In genomic region chr2:51620830-51621229, GRCh38 we compare ENCODE assay signal across 29 cellular contexts.
DNase-seq lines count a peak whose midpoint lies in the region; ATAC-seq, FAIRE-seq and TF ChIP-seq lines count a peak whose summit lies in the region.
"Had no signal": no experiment of that assay in that cellular context is flagged by ENCODE, and none has a peak within 500 bp of the region (broad histone marks: within the 10 kb centered on the region; RNA-seq: fewer than 3 reads in every experiment).

No MANE protein-coding gene starts in this region.

- intact Hi-C loops in IMR-90 (cut with micrococcal nuclease) = no loop called here
- intact Hi-C loops in Caco-2 (cut with micrococcal nuclease; ENCODE audit: unreplicated experiment) = no loop called here
- intact Hi-C loops in ascending aorta (cut with DNase I) = no loop called here

- CTCF ChIA-PET in IMR-90 (lab: Yijun Ruan, JAX) (no interaction called here), Caco-2 (lab: Charles Lee) (no interaction called here)

- no peak overlapping the region for H3K4me3 Mint-ChIP-seq in Caco-2 (ENCODE audit: unreplicated experiment)
- H3K4me3 Mint-ChIP-seq: activated CD4-positive, alpha-beta memory T cell treated with anti-CD3 and anti-CD28 coated beads, Interleukin-2, amount 10 ng/mL, durations not matched to agents 7 days and 5 days; activated naive CD4-positive, alpha-beta T cell treated with anti-CD3 and anti-CD28 coated beads for 36 hours; activated T-helper 1 cell treated with anti-CD3 and anti-CD28 coated beads, Interleukin-12 subunit alpha, Interleukin-12 subunit beta, Interleukin-2, Interleukin-4 antibody, amounts not matched to agents 30 ng/mL and 10 ng/mL and 1 ng/mL, durations not matched to agents 14 hours and 24 hours and 36 hours; naive thymus-derived CD4-positive, alpha-beta T cell had no signal

- no peaks in the 10 kb centered on the region for H3K79me2 ChIP-seq in mesendoderm (ENCODE audit: control insufficient read depth, insufficient read depth, low read length)

- H3K4me1 ChIP-seq in IMR-90 (ENCODE audit: control insufficient read depth, insufficient read depth, low read length) (peaks cover 4% of the 10 kb centered on the region), mesendoderm (ENCODE audit: control insufficient read depth, low read depth, low read length) (no peaks in the 10 kb centered on the region), Caco-2 (no peaks in the 10 kb centered on the region), ascending aorta (no peaks in the 10 kb centered on the region)
- H3K4me1 ChIP-seq: adrenal gland, BLaER1, heart right ventricle, lower lobe of right lung, SJSA1, stomach, uterus had no signal

- H2AK5ac ChIP-seq in IMR-90 (ENCODE audit: low read depth, low read length) (no peak overlapping the region), mesendoderm (ENCODE audit: low read length) (no peak overlapping the region)

- H3K27ac Mint-ChIP-seq in Caco-2 (ENCODE audit: unreplicated experiment) = no peak overlapping the region
- H3K27ac Mint-ChIP-seq: activated CD4-positive, alpha-beta memory T cell treated with anti-CD3 and anti-CD28 coated beads, Interleukin-2, amount 10 ng/mL, durations not matched to agents 7 days and 5 days; activated naive CD4-positive, alpha-beta T cell treated with anti-CD3 and anti-CD28 coated beads for 36 hours; activated T-helper 1 cell treated with anti-CD3 and anti-CD28 coated beads, Interleukin-12 subunit alpha, Interleukin-12 subunit beta, Interleukin-2, Interleukin-4 antibody, amounts not matched to agents 30 ng/mL and 10 ng/mL and 1 ng/mL, durations not matched to agents 14 hours and 24 hours and 36 hours; naive thymus-derived CD4-positive, alpha-beta T cell; progenitor cell of endocrine pancreas had no signal

- POLR2A ChIA-PET in IMR-90 (lab: Charles Lee; ENCODE audit: unreplicated experiment) = no interaction called here
- POLR2A ChIA-PET in Caco-2 (lab: Charles Lee) = no interaction called here

- H3K18ac ChIP-seq in IMR-90 (ENCODE audit: low read depth, low read length) = no peak overlapping the region; the same call in 1 of the 2 replicates
- no peak overlapping the region for H3K18ac ChIP-seq in mesendoderm (ENCODE audit: low read length)

- ATAC-seq in IMR-90 (ENCODE audit: low read depth) = peak; percentile 21; the same call in 1 of the 2 replicates
- ATAC-seq in HG03280 (IDR thresholded peaks at IDR 0.05; ENCODE audit: unreplicated experiment) = no peak
- ATAC-seq: heart right ventricle; lower lobe of right lung; naive thymus-derived CD4-positive, alpha-beta T cell; sciatic nerve had no signal

- H3K27ac ChIP-seq in IMR-90 (ENCODE audit: insufficient read depth, low read length) (no peak overlapping the region), mesendoderm (ENCODE audit: low read depth, low read length) (no peak overlapping the region), ascending aorta (no peak overlapping the region)
- H3K27ac ChIP-seq: adrenal gland, BLaER1, heart right ventricle, lower lobe of right lung, neutrophil, SJSA1, stomach, uterus had no signal

- H2BK120ac ChIP-seq in IMR-90 (ENCODE audit: low read depth, low read length) = no peak overlapping the region
- no peak overlapping the region for H2BK120ac ChIP-seq in mesendoderm (ENCODE audit: low read depth, low read length)

- no CpG with 5 or more reads among the region's 1 CpG for WGBS in IMR-90 (ENCODE audit: extremely low coverage in 2 of 2, insufficient read length in 1 of 2), 2 experiments
- no CpG with 5 or more reads among the region's 1 CpG for WGBS in mesendoderm (ENCODE audit: extremely low coverage, insufficient coverage, low lambda C conversion rate)

- H4K5ac ChIP-seq in IMR-90 (ENCODE audit: low read depth, low read length) = peak overlapping the region; percentile 13; the same call in 1 of the 2 replicates
- H4K5ac ChIP-seq in mesendoderm (ENCODE audit: low read length) = no peak overlapping the region

- H3K23ac ChIP-seq in IMR-90 (ENCODE audit: low read depth, low read length) = no peak overlapping the region
- no peak overlapping the region for H3K23ac ChIP-seq in mesendoderm (ENCODE audit: low read length)

- no peak overlapping the region for H2AFZ ChIP-seq in IMR-90 (replicated peaks; ENCODE audit: low read length, poor library complexity)

- dilution Hi-C loops in IMR-90 (cut with HindIII; ENCODE audit: low sequenced_read_pairs, unreplicated experiment) = no loop called here

- H3K56ac ChIP-seq in IMR-90 (ENCODE audit: extremely low read depth, insufficient read depth, low read length) = no peak overlapping the region
- no peak overlapping the region for H3K56ac ChIP-seq in mesendoderm (ENCODE audit: low read length)

- H3K14ac ChIP-seq in IMR-90 (replicated peaks; ENCODE audit: low read depth, low read length) = no peak overlapping the region

- no peak overlapping the region for H2BK15ac ChIP-seq in IMR-90 (ENCODE audit: low read depth, low read length)
- H2BK15ac ChIP-seq in mesendoderm (replicated peaks; ENCODE audit: low read depth) = no peak overlapping the region

- H2BK5ac ChIP-seq in IMR-90 (ENCODE audit: low read depth, low read length, poor library complexity, severe bottlenecking) (no peak overlapping the region), mesendoderm (ENCODE audit: low read length) (no peak overlapping the region)

- H4K91ac ChIP-seq in IMR-90 (ENCODE audit: insufficient read depth, low read depth, low read length) = no peak overlapping the region; the same call in 1 of the 2 replicates

- H3K4ac ChIP-seq in IMR-90 (ENCODE audit: low read depth, low read length) (no peak overlapping the region), mesendoderm (ENCODE audit: low read depth, low read length) (no peak overlapping the region)

- H3K27me3 Mint-ChIP-seq in Caco-2 (ENCODE audit: insufficient read depth, unreplicated experiment) = no peaks in the 10 kb centered on the region
- H3K27me3 Mint-ChIP-seq: activated CD4-positive, alpha-beta memory T cell treated with anti-CD3 and anti-CD28 coated beads, Interleukin-2, amount 10 ng/mL, durations not matched to agents 7 days and 5 days; naive thymus-derived CD4-positive, alpha-beta T cell had no signal

- no peaks in the 10 kb centered on the region for H3K27me3 ChIP-seq in IMR-90 (ENCODE audit: control insufficient read depth, insufficient read depth, low read length)
- no peaks in the 10 kb centered on the region for H3K27me3 ChIP-seq in bronchial epithelial cell (ENCODE audit: control insufficient read depth, insufficient read depth, low read length)
- no peaks in the 10 kb centered on the region for H3K27me3 ChIP-seq in mesendoderm (ENCODE audit: insufficient read depth, low read length, poor library complexity)
- no peaks in the 10 kb centered on the region for H3K27me3 ChIP-seq in Caco-2 (replicated peaks; ENCODE audit: control insufficient read depth, insufficient read depth, low read length)
- H3K27me3 ChIP-seq in ascending aorta = no peaks in the 10 kb centered on the region
- H3K27me3 ChIP-seq: adrenal gland, BLaER1, heart right ventricle, neutrophil, SJSA1, stomach, uterus had no signal

- no peak overlapping the region for H2BK20ac ChIP-seq in IMR-90 (ENCODE audit: low read depth, low read length)

- no peak overlapping the region for H2AK9ac ChIP-seq in IMR-90 (replicated peaks; ENCODE audit: low read depth, low read length, poor library complexity)

- H3K9me3 Mint-ChIP-seq in Caco-2 (ENCODE audit: unreplicated experiment) = peaks cover 10% of the 10 kb centered on the region

- H3K79me1 ChIP-seq in IMR-90 (ENCODE audit: low read depth in 1 of 2, low read length in 2 of 2) = no peaks in the 10 kb centered on the region
- no peaks in the 10 kb centered on the region for H3K79me1 ChIP-seq in mesendoderm (ENCODE audit: low read length)

- TF ChIP-seq CTCF in IMR-90 (conservative IDR thresholded peaks at IDR 0.05; ENCODE audit: low read depth, low read length) = no peak
- TF ChIP-seq CTCF in bronchial epithelial cell (IDR thresholded peaks at IDR 0.05; ENCODE audit: insufficient read depth, low read length, severe bottlenecking) = no peak
- TF ChIP-seq CTCF in Caco-2 (IDR thresholded peaks at IDR 0.05; ENCODE audit: insufficient read depth in 1 of 2, low read depth in 1 of 2, low read length in 1 of 2, severe bottlenecking in 1 of 2, unreplicated experiment in 1 of 2) = no peak
- TF ChIP-seq CTCF in ascending aorta (IDR thresholded peaks at IDR 0.05) = no peak

- H3K4me3 ChIP-seq in IMR-90 (ENCODE audit: insufficient read depth, low read depth, low read length) = no peak overlapping the region
- no peak overlapping the region for H3K4me3 ChIP-seq in bronchial epithelial cell (ENCODE audit: low read depth, low read length)
- H3K4me3 ChIP-seq in mesendoderm (ENCODE audit: low read length) = no peak overlapping the region
- H3K4me3 ChIP-seq in Caco-2 (ENCODE audit: low read depth, low read length) = no peak overlapping the region
- H3K4me3 ChIP-seq in ascending aorta = no peak overlapping the region
- H3K4me3 ChIP-seq: adrenal gland, BLaER1, heart right ventricle, lower lobe of right lung, SJSA1, stomach, uterus had no signal

- H3K4me2 ChIP-seq in IMR-90 (ENCODE audit: low read depth, low read length) (no peak overlapping the region; the same call in 1 of the 2 replicates), mesendoderm (ENCODE audit: low read length) (no peak overlapping the region)
- H3K4me2 ChIP-seq: BLaER1 had no signal

- no peaks in the 10 kb centered on the region for H3K9me1 ChIP-seq in IMR-90 (ENCODE audit: insufficient read depth, low read length)

- no peak overlapping the region for H3K9ac ChIP-seq in IMR-90 (ENCODE audit: low read depth, low read length)
- H3K9ac ChIP-seq in mesendoderm (ENCODE audit: low read length) = no peak overlapping the region
- H3K9ac ChIP-seq: BLaER1 had no signal

- FAIRE-seq in H54 (lab: Jason Lieb, UNC) (peak; percentile 58), bronchial epithelial cell (lab: Jason Lieb, UNC) (no peak)
- FAIRE-seq: GM12892 had no signal

- H3K36me3 ChIP-seq in IMR-90 (ENCODE audit: control insufficient read depth, insufficient read depth, low read length) (no peaks in the 10 kb centered on the region), bronchial epithelial cell (ENCODE audit: control insufficient read depth, insufficient read depth, low read length) (no peaks in the 10 kb centered on the region), mesendoderm (ENCODE audit: control insufficient read depth, insufficient read depth, low read length) (no peaks in the 10 kb centered on the region), Caco-2 (ENCODE audit: control insufficient read depth, insufficient read depth, low read length) (no peaks in the 10 kb centered on the region), ascending aorta (no peaks in the 10 kb centered on the region)
- H3K36me3 ChIP-seq: adrenal gland, BLaER1, heart right ventricle, lower lobe of right lung, neutrophil, SJSA1, stomach, uterus had no signal

- H3K4me1 Mint-ChIP-seq in Caco-2 (ENCODE audit: low read depth, unreplicated experiment) = no peaks in the 10 kb centered on the region
- H3K4me1 Mint-ChIP-seq: activated CD4-positive, alpha-beta memory T cell treated with anti-CD3 and anti-CD28 coated beads, Interleukin-2, amount 10 ng/mL, durations not matched to agents 7 days and 5 days; naive thymus-derived CD4-positive, alpha-beta T cell had no signal

- H4K8ac ChIP-seq in IMR-90 (ENCODE audit: low read depth in 2 of 2, low read length in 2 of 2) (no peak overlapping the region), mesendoderm (ENCODE audit: low read depth, low read length) (no peak overlapping the region)

- in situ Hi-C loops in IMR-90 (cut with MboI; ENCODE audit: low sequenced_read_pairs) = no loop called here

- no peaks in the 10 kb centered on the region for H3K36me3 Mint-ChIP-seq in Caco-2 (ENCODE audit: insufficient read depth, unreplicated experiment)
- H3K36me3 Mint-ChIP-seq: naive thymus-derived CD4-positive, alpha-beta T cell had no signal

- DNase-seq in H54 (ENCODE audit: insufficient read length, low spot score) (no peak), IMR-90 (peak; percentile 45), bronchial epithelial cell (ENCODE audit: low read depth) (peak; percentile 18), mesendoderm (peak; percentile 17), Caco-2 (no peak), ascending aorta (ENCODE audit: low spot score in 2 of 2) (no peak)
- DNase-seq: activated CD4-positive, alpha-beta memory T cell treated with anti-CD3 and anti-CD28 coated beads, Interleukin-2, amount 10 ng/mL, durations not matched to agents 7 days and 5 days; activated CD8-positive, alpha-beta memory T cell treated with anti-CD3 and anti-CD28 coated beads, Interleukin-2, amount 50 U/mL, for 4 hours; activated naive CD4-positive, alpha-beta T cell treated with anti-CD3 and anti-CD28 coated beads for 36 hours; adrenal gland; caudate nucleus; DMS53; heart right ventricle; lower lobe of right lung; MV-4-11; naive thymus-derived CD4-positive, alpha-beta T cell; NCI-H1436 treated with DMSO at 0.1 percent for 48 hours; stimulated activated CD4-positive, alpha-beta T cell treated with anti-CD3 and anti-CD28 coated beads, Interleukin-2, amount 100 ng/mL, for 48 hours; stomach; T-helper 9 cell; uterus had no signal

- no peak for TF ChIP-seq POLR2A in H54 (IDR thresholded peaks at IDR 0.05; ENCODE audit: low read depth, low read length)
- TF ChIP-seq POLR2A in IMR-90 (IDR thresholded peaks at IDR 0.05; ENCODE audit: low read depth, low read length) = no peak

- no peaks in the 10 kb centered on the region for H4K20me1 ChIP-seq in IMR-90 (ENCODE audit: insufficient read depth, low read length)
- H4K20me1 ChIP-seq: BLaER1 had no signal

- BruUV-seq in IMR-90 (replicated peaks; lab: Mats Ljungman, UMichigan) (no TSS peak), Caco-2 (replicated peaks; lab: Mats Ljungman, UMichigan) (no TSS peak)

- no peaks in the 10 kb centered on the region; the same call in 1 of the 2 replicates for H3K9me3 ChIP-seq in IMR-90 (ENCODE audit: control insufficient read depth, insufficient read depth, low read length)
- H3K9me3 ChIP-seq in Caco-2 = peaks cover 2% of the 10 kb centered on the region
- no peaks in the 10 kb centered on the region for H3K9me3 ChIP-seq in ascending aorta
- H3K9me3 ChIP-seq: adrenal gland, lower lobe of right lung, neutrophil, uterus had no signal

- TF ChIP-seq RAD21 in IMR-90 (IDR thresholded peaks at IDR 0.05; ENCODE audit: low read length) = no peak

Comparison
In these comparisons a context has a peak if more than half of its experiments do, and no peak if none do; other contexts are left out.
1. DNase-seq: peak in IMR-90 (single experiment), bronchial epithelial cell (single experiment) and mesendoderm (single experiment); none in H54 (single experiment), Caco-2 (0 of 2) and ascending aorta (0 of 2).